10 cellular contexts compared by ENCODE assay signal in genomic region chr9:7121055-7121454, GRCh38.
DNase-seq lines count a peak whose midpoint lies in the region; ATAC-seq and TF ChIP-seq lines count a peak whose summit lies in the region.
"Had no signal": no experiment of that assay in that cellular context is flagged by ENCODE, and none has a peak within 500 bp of the region (broad histone marks: within the 10 kb centered on the region; RNA-seq: fewer than 3 reads in every experiment).

No MANE protein-coding gene starts in this region.

- peaks cover 37 to 44% of the 10 kb centered on the region in 2 donors for H3K36me3 Mint-ChIP-seq in CD14-positive monocyte

- ATAC-seq in GM19043 (IDR thresholded peaks at IDR 0.05; ENCODE audit: low read depth, unreplicated experiment) = peak; percentile 47
- ATAC-seq in HG03108 (IDR thresholded peaks at IDR 0.05; ENCODE audit: unreplicated experiment) = peak; percentile 60
- no peak for ATAC-seq in Right ventricle myocardium superior (ENCODE audit: poor library complexity)

- DNase-seq in CD14-positive monocyte (ENCODE audit: low spot score) (no peak), amniotic epithelial cell (ENCODE audit: low read depth) (peak; percentile 31), globus pallidus (ENCODE audit: low spot score) (no peak), Right ventricle myocardium superior (no peak), GDM1 (lab: John Stamatoyannopoulos, UW) (no peak), SHP77 (lab: John Stamatoyannopoulos, UW) (no peak)
- DNase-seq: activated naive CD8-positive, alpha-beta T cell treated with anti-CD3 and anti-CD28 coated beads, Interleukin-2, amount 10 ng/mL, durations not matched to agents 7 days and 5 days; nucleus accumbens had no signal

- H3K27ac Mint-ChIP-seq in CD14-positive monocyte = peak overlapping the region in 5 of 7 donors; percentile 14 to 71 (median 51)

- peaks cover 8% of the 10 kb centered on the region for H3K4me1 Mint-ChIP-seq in CD14-positive monocyte

- intact Hi-C loops in CD14-positive monocyte (cut with micrococcal nuclease) (no loop called here), Right ventricle myocardium superior (cut with DNase I) (no loop called here)

- H3K27me3 Mint-ChIP-seq in CD14-positive monocyte (ENCODE audit: low read depth in 3 of 3) = peaks cover 0 to 2% (median 1%) of the 10 kb centered on the region in 3 donors
- H3K27me3 Mint-ChIP-seq: activated naive CD8-positive, alpha-beta T cell treated with anti-CD3 and anti-CD28 coated beads, Interleukin-2, amount 10 ng/mL, durations not matched to agents 7 days and 5 days had no signal

- H3K9me3 Mint-ChIP-seq in CD14-positive monocyte = peaks cover 0 to 4% (median 0%) of the 10 kb centered on the region in 7 donors

- TF ChIP-seq CTCF in CD14-positive monocyte (IDR thresholded peaks at IDR 0.05) = no peak

- no peak overlapping the region for H3K4me3 Mint-ChIP-seq in CD14-positive monocyte
- H3K4me3 Mint-ChIP-seq: activated naive CD8-positive, alpha-beta T cell treated with anti-CD3 and anti-CD28 coated beads, Interleukin-2, amount 10 ng/mL, durations not matched to agents 7 days and 5 days had no signal
